Comparison of ENCODE assay signal across 8 cellular contexts in genomic region chr15:30398988-30399387, GRCh38. TPM values are rescaled to one million over a fixed set of nuclear protein-coding genes. Genes with fewer than 3 reads are reported as not detected.
DNase-seq lines count a peak whose midpoint lies in the region; ATAC-seq and TF ChIP-seq lines count a peak whose summit lies in the region.
"Not testable (repeated sequence)": the region's sequence is repeated elsewhere in the genome, so short reads cannot be mapped to it uniquely, and the experiment has no call there.

No MANE protein-coding gene starts in this region.

- not testable (repeated sequence) for TF ChIP-seq CTCF in Caco-2 (IDR thresholded peaks at IDR 0.05; ENCODE audit: insufficient read depth in 1 of 2, low read depth in 1 of 2, low read length in 1 of 2, severe bottlenecking in 1 of 2, unreplicated experiment in 1 of 2)

- H3K9me3 ChIP-seq in Caco-2 = not testable (repeated sequence)

- H3K36me3 Mint-ChIP-seq in Caco-2 (ENCODE audit: insufficient read depth, unreplicated experiment); T-cell; activated CD8-positive, alpha-beta memory T cell treated with anti-CD3 and anti-CD28 coated beads, Interleukin-2, amount 10 ng/mL, durations not matched to agents 7 days and 5 days; activated naive CD8-positive, alpha-beta T cell treated with anti-CD3 and anti-CD28 coated beads for 36 hours; natural killer cell treated with Interleukin-12 subunit alpha and Interleukin-12 subunit beta and Interleukin-15 and Interleukin-18, amount 100 ng/mL, for 72 hours; stimulated activated memory B cell treated with anti-CD40 and anti-IgM and Interleukin-4, amounts not matched to agents 10 μg/mL and 1 μg/mL and 100 μg/mL, for 72 hours: not testable (repeated sequence)

- peak; percentile 58 to 76 (median 64) for ATAC-seq in T-cell (replicated peaks in 1 of 4)
- ATAC-seq in activated CD8-positive, alpha-beta memory T cell treated with anti-CD3 and anti-CD28 coated beads, Interleukin-2, amount 10 ng/mL, durations not matched to agents 7 days and 5 days = peak; percentile 70
- not testable (repeated sequence) for ATAC-seq in natural killer cell treated with Interleukin-12 subunit alpha and Interleukin-12 subunit beta and Interleukin-15 and Interleukin-18, amount 100 ng/mL, for 72 hours
- ATAC-seq in stimulated activated memory B cell treated with anti-CD40 and anti-IgM and Interleukin-4, amounts not matched to agents 10 μg/mL and 1 μg/mL and 100 μg/mL, for 72 hours = peak; percentile 64

- H3K27ac Mint-ChIP-seq in Caco-2 (ENCODE audit: unreplicated experiment); T-cell; activated CD8-positive, alpha-beta memory T cell treated with anti-CD3 and anti-CD28 coated beads, Interleukin-2, amount 10 ng/mL, durations not matched to agents 7 days and 5 days; activated naive CD8-positive, alpha-beta T cell treated with anti-CD3 and anti-CD28 coated beads for 36 hours; natural killer cell treated with Interleukin-12 subunit alpha and Interleukin-12 subunit beta and Interleukin-15 and Interleukin-18, amount 100 ng/mL, for 72 hours; stimulated activated memory B cell treated with anti-CD40 and anti-IgM and Interleukin-4, amounts not matched to agents 10 μg/mL and 1 μg/mL and 100 μg/mL, for 72 hours: not testable (repeated sequence)

- H3K9me3 Mint-ChIP-seq in Caco-2 (ENCODE audit: unreplicated experiment); T-cell; activated CD8-positive, alpha-beta memory T cell treated with anti-CD3 and anti-CD28 coated beads, Interleukin-2, amount 10 ng/mL, durations not matched to agents 7 days and 5 days (ENCODE audit: low read depth); activated naive CD8-positive, alpha-beta T cell treated with anti-CD3 and anti-CD28 coated beads for 36 hours; natural killer cell treated with Interleukin-12 subunit alpha and Interleukin-12 subunit beta and Interleukin-15 and Interleukin-18, amount 100 ng/mL, for 72 hours; stimulated activated memory B cell treated with anti-CD40 and anti-IgM and Interleukin-4, amounts not matched to agents 10 μg/mL and 1 μg/mL and 100 μg/mL, for 72 hours: not testable (repeated sequence)

- peak; percentile 57 to 75 for DNase-seq in Caco-2
- DNase-seq in T-cell = peak in 32 of 34 experiments; percentile 1 to 69 (median 37)
- DNase-seq in activated CD8-positive, alpha-beta memory T cell treated with anti-CD3 and anti-CD28 coated beads, Interleukin-2, amount 10 ng/mL, durations not matched to agents 7 days and 5 days = peak; percentile 62
- peak; percentile 46 for DNase-seq in activated naive CD8-positive, alpha-beta T cell treated with anti-CD3 and anti-CD28 coated beads for 36 hours
- peak in 40 of 42 donors; percentile 5 to 84 (median 48) for DNase-seq in head of caudate nucleus
- DNase-seq in natural killer cell treated with Interleukin-12 subunit alpha and Interleukin-12 subunit beta and Interleukin-15 and Interleukin-18, amount 100 ng/mL, for 72 hours (ENCODE audit: low spot score) = peak; percentile 77
- peak; percentile 43 to 45 for DNase-seq in stimulated activated CD4-positive, alpha-beta T cell treated with anti-CD3 and anti-CD28 coated beads, Interleukin-1b, Interleukin-23, amount 100 ng/mL, for 4 hours (ENCODE audit: low read depth in 2 of 2)

- not testable (repeated sequence) for BruUV-seq in Caco-2 (replicated peaks; lab: Mats Ljungman, UMichigan)

- H3K4me3 ChIP-seq in Caco-2 (ENCODE audit: low read depth, low read length) = not testable (repeated sequence)

- not testable (repeated sequence) for H3K4me1 Mint-ChIP-seq in Caco-2 (ENCODE audit: low read depth, unreplicated experiment); T-cell; activated CD8-positive, alpha-beta memory T cell treated with anti-CD3 and anti-CD28 coated beads, Interleukin-2, amount 10 ng/mL, durations not matched to agents 7 days and 5 days; activated naive CD8-positive, alpha-beta T cell treated with anti-CD3 and anti-CD28 coated beads for 36 hours; natural killer cell treated with Interleukin-12 subunit alpha and Interleukin-12 subunit beta and Interleukin-15 and Interleukin-18, amount 100 ng/mL, for 72 hours (ENCODE audit: low read depth in 2 of 2); stimulated activated memory B cell treated with anti-CD40 and anti-IgM and Interleukin-4, amounts not matched to agents 10 μg/mL and 1 μg/mL and 100 μg/mL, for 72 hours

- H3K4me3 Mint-ChIP-seq in Caco-2 (ENCODE audit: unreplicated experiment); T-cell; activated CD8-positive, alpha-beta memory T cell treated with anti-CD3 and anti-CD28 coated beads, Interleukin-2, amount 10 ng/mL, durations not matched to agents 7 days and 5 days; activated naive CD8-positive, alpha-beta T cell treated with anti-CD3 and anti-CD28 coated beads for 36 hours; natural killer cell treated with Interleukin-12 subunit alpha and Interleukin-12 subunit beta and Interleukin-15 and Interleukin-18, amount 100 ng/mL, for 72 hours; stimulated activated memory B cell treated with anti-CD40 and anti-IgM and Interleukin-4, amounts not matched to agents 10 μg/mL and 1 μg/mL and 100 μg/mL, for 72 hours: not testable (repeated sequence)

- POLR2A ChIA-PET in Caco-2 (lab: Charles Lee); T-cell (lab: Charles Lee): not testable (repeated sequence)

- H3K4me1 ChIP-seq in Caco-2 = not testable (repeated sequence)

- intact Hi-C loops in Caco-2 (cut with micrococcal nuclease; ENCODE audit: unreplicated experiment); head of caudate nucleus (cut with DNase I): not testable (repeated sequence)

- H3K27me3 Mint-ChIP-seq in Caco-2 (ENCODE audit: insufficient read depth, unreplicated experiment); T-cell; activated CD8-positive, alpha-beta memory T cell treated with anti-CD3 and anti-CD28 coated beads, Interleukin-2, amount 10 ng/mL, durations not matched to agents 7 days and 5 days; activated naive CD8-positive, alpha-beta T cell treated with anti-CD3 and anti-CD28 coated beads for 36 hours; natural killer cell treated with Interleukin-12 subunit alpha and Interleukin-12 subunit beta and Interleukin-15 and Interleukin-18, amount 100 ng/mL, for 72 hours; stimulated activated memory B cell treated with anti-CD40 and anti-IgM and Interleukin-4, amounts not matched to agents 10 μg/mL and 1 μg/mL and 100 μg/mL, for 72 hours: not testable (repeated sequence)

- CTCF ChIA-PET in Caco-2 (lab: Charles Lee); T-cell (lab: Charles Lee); activated CD8-positive, alpha-beta memory T cell treated with anti-CD3 and anti-CD28 coated beads, Interleukin-2, amount 10 ng/mL, durations not matched to agents 7 days and 5 days (lab: Charles Lee): not testable (repeated sequence)

- not testable (repeated sequence) for H3K27me3 ChIP-seq in Caco-2 (replicated peaks; ENCODE audit: control insufficient read depth, insufficient read depth, low read length)

- H3K36me3 ChIP-seq in Caco-2 (ENCODE audit: control insufficient read depth, insufficient read depth, low read length) = not testable (repeated sequence)

RNA-seq across cellular contexts. Expression of gene CHRFAM7A, which starts 5.6 kb away (rescaled TPM):
- not detected in 2 replicates for total RNA-seq in Caco-2 (2022)
- 1 to 10 TPM in 1 of 5 donors, under 1 TPM in 1, not detected in 3; 0.92 to 1.1 TPM for total RNA-seq in T-cell
- 1 to 10 TPM in 1 of 2 experiments, under 1 TPM in 1; 0.73 to 2.1 TPM for total RNA-seq in activated CD8-positive, alpha-beta memory T cell treated with anti-CD3 and anti-CD28 coated beads, Interleukin-2, amount 10 ng/mL, durations not matched to agents 7 days and 5 days
- 1 to 10 TPM in 1 of 2 experiments, under 1 TPM in 1; 0.04 to 1.2 TPM for total RNA-seq in activated naive CD8-positive, alpha-beta T cell treated with anti-CD3 and anti-CD28 coated beads for 36 hours
- 1 to 10 TPM; 2.4 to 4.8 TPM for total RNA-seq in natural killer cell treated with Interleukin-12 subunit alpha and Interleukin-12 subunit beta and Interleukin-15 and Interleukin-18, amount 100 ng/mL, for 72 hours

RNA-seq across cellular contexts. Expression of gene GOLGA8R, which starts 15.1 kb away (rescaled TPM):
- not detected in 2 replicates for total RNA-seq in Caco-2 (2022)
- total RNA-seq in T-cell = 1 to 10 TPM; 3.0 to 5.7 (median 3.8) TPM
- total RNA-seq in activated CD8-positive, alpha-beta memory T cell treated with anti-CD3 and anti-CD28 coated beads, Interleukin-2, amount 10 ng/mL, durations not matched to agents 7 days and 5 days = 10 to 100 TPM; 13.0 to 15.9 TPM
- total RNA-seq in activated naive CD8-positive, alpha-beta T cell treated with anti-CD3 and anti-CD28 coated beads for 36 hours = 1 to 10 TPM; 1.4 to 1.8 TPM
- 10 to 100 TPM; 53.4 to 70.9 TPM for total RNA-seq in natural killer cell treated with Interleukin-12 subunit alpha and Interleukin-12 subunit beta and Interleukin-15 and Interleukin-18, amount 100 ng/mL, for 72 hours
